ENCODE assay signal across 4 cellular contexts in the genomic region with DNA sequence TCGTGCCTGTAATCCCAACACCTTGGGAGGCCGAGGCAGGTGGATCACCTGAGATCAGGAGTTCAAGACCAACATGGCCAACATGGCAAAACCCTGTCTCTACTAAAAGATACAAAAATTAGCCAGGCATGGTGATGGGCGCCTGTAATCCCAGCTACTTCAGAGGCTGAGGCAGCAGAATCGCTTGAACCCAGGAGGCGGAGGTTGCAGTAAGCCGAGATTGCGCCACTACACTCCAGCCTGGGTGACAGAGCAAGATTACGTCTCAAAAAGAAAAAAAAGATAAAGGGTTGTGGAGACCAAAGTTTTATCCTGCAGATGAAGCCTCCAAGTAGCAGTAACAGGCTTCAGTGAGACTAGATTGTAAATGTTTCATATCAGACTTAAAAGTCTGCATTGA. TPM values are rescaled to one million over a fixed set of nuclear protein-coding genes. Genes with fewer than 3 reads are reported as not detected.
"Had no signal": no experiment of that assay in that cellular context is flagged by ENCODE, and none has a peak within 500 bp of the region (broad histone marks: within the 10 kb centered on the region; RNA-seq: fewer than 3 reads in every experiment).

No MANE protein-coding gene starts in this region.

RNA-seq across cellular contexts. Expression of a gene that starts 24.2 kb away (rescaled TPM):
- total RNA-seq: LHCN-M2, M059J, MCF 10A, NCI-H460 had no signal
